Comparison of ENCODE assay signal across 24 cellular contexts in the genomic region with DNA sequence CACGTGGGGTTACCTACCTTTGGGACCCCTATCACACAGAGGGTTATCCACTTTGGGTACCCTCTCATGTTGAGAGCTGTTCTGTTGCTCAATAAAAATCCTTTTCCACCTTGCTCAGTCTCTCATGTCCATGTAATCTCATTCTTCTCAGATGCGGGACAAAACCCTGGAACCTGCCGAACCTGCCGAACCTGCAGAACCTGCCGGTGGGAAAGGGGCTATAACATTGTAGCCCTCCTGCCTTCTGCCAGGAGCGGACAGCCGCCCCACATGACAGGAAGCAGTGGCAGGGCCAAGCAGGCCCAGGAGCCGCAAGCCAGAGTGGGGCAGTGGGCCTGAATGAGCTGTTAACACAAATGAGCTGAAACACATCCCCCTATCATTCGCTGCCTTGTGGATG. TPM values are rescaled to one million over a fixed set of nuclear protein-coding genes. Genes with fewer than 3 reads are reported as not detected.
DNase-seq lines count a peak whose midpoint lies in the region; ATAC-seq, FAIRE-seq and TF ChIP-seq lines count a peak whose summit lies in the region.
"Had no signal": no experiment of that assay in that cellular context is flagged by ENCODE, and none has a peak within 500 bp of the region (broad histone marks: within the 10 kb centered on the region; RNA-seq: fewer than 3 reads in every experiment).

No MANE protein-coding gene starts in this region.

- no peak overlapping the region for H4K91ac ChIP-seq in H1 (replicated peaks; ENCODE audit: insufficient read length, low read length)

- H3K23ac ChIP-seq in H1 (ENCODE audit: insufficient read length): no peak overlapping the region

- CTCF ChIA-PET in activated CD4-positive, alpha-beta T cell treated with anti-CD3 and anti-CD28 coated beads for 36 hours (lab: Charles Lee): interaction anchor here (1.2 kb wide), 2 partner anchors 14 to 17 kb away, joined by 3 to 7 read pairs; no protein-coding TSS in a partner anchor
- CTCF ChIA-PET in H1 (lab: Charles Lee; ENCODE audit: partially characterized antibody) (interaction anchor here (1.0 to 1.2 kb wide), 3 partner anchors 14 to 178 kb away, joined by 3 to 4 read pairs (median 3); no protein-coding TSS in a partner anchor), SK-N-SH (lab: Yijun Ruan, JAX) (interaction anchor here (0.6 kb wide), 1 partner anchor 147 kb away, joined by 3 read pairs; no protein-coding TSS in a partner anchor)

- intact Hi-C loops in activated CD4-positive, alpha-beta T cell treated with anti-CD3 and anti-CD28 coated beads for 36 hours (cut with DNase I, micrococcal nuclease): no loop called here
- intact Hi-C loops in psoas muscle (cut with DNase I): no loop called here

- H3K23me2 ChIP-seq in H1 (ENCODE audit: low read depth, low read length): no peaks in the 10 kb centered on the region

- H3K79me2 ChIP-seq in H1 (ENCODE audit: control insufficient read depth in 1 of 2, insufficient read depth in 2 of 2, low read length in 2 of 2): peaks cover 3 to 92% of the 10 kb centered on the region in 2 experiments; a peak in 3 of 4 replicates
- H3K79me2 ChIP-seq in osteoblast (ENCODE audit: insufficient read depth, low read length): peaks cover 44% of the 10 kb centered on the region
- peaks cover 64% of the 10 kb centered on the region for H3K79me2 ChIP-seq in SK-N-SH (ENCODE audit: insufficient read depth)

- H3K4me2 ChIP-seq in BLaER1: no peak overlapping the region
- H3K4me2 ChIP-seq in H1 (ENCODE audit: insufficient read depth in 1 of 2, low read depth in 2 of 2, low read length in 2 of 2): no peak overlapping the region
- no peak overlapping the region for H3K4me2 ChIP-seq in osteoblast (ENCODE audit: insufficient read depth, low read length)
- no peak overlapping the region for H3K4me2 ChIP-seq in SK-N-SH
- H3K4me2 ChIP-seq: A549, GM23338 had no signal

- no peak for TF ChIP-seq POLR2A in H1 (IDR thresholded peaks at IDR 0.05; ENCODE audit: control extremely low read depth in 1 of 2, low read depth in 2 of 2, low read length in 2 of 2)

- no peak overlapping the region for H3K18ac ChIP-seq in H1 (ENCODE audit: extremely low read depth, low read length)

- H3K4me3 Mint-ChIP-seq in activated CD4-positive, alpha-beta T cell treated with anti-CD3 and anti-CD28 coated beads for 36 hours: no peak overlapping the region
- H3K4me3 Mint-ChIP-seq: CD14-positive monocyte; CD4-positive, alpha-beta memory T cell; GM23338; HFFc6 had no signal

- H4K5ac ChIP-seq in H1 (ENCODE audit: insufficient read length, low read depth, low read length): no peak overlapping the region

- no peak overlapping the region for H2BK120ac ChIP-seq in H1 (replicated peaks; ENCODE audit: low read depth, low read length)

- no peak for FAIRE-seq in H1 (lab: Jason Lieb, UNC)
- FAIRE-seq: A549, GM12878, HTR-8/SVneo had no signal

- H2AFZ ChIP-seq in H1 (ENCODE audit: low read length): no peak overlapping the region
- no peak overlapping the region for H2AFZ ChIP-seq in osteoblast (ENCODE audit: low read length)
- H2AFZ ChIP-seq in SK-N-SH (ENCODE audit: low read depth): no peak overlapping the region
- H2AFZ ChIP-seq: GM23338 had no signal

- peaks cover 66% of the 10 kb centered on the region for H3K4me1 Mint-ChIP-seq in activated CD4-positive, alpha-beta T cell treated with anti-CD3 and anti-CD28 coated beads for 36 hours

- no peak for DNase-seq in activated CD4-positive, alpha-beta T cell treated with anti-CD3 and anti-CD28 coated beads for 36 hours
- DNase-seq in activated CD4-positive, alpha-beta T cell treated with anti-CD3 and anti-CD28 coated beads for 1 hour: no peak
- DNase-seq in H1 (ENCODE audit: low read depth in 1 of 2, low spot score in 2 of 2): no peak
- DNase-seq in osteoblast (ENCODE audit: insufficient read length, low spot score, missing footprints): peak; percentile 21
- no peak for DNase-seq in SK-N-SH
- no peak for DNase-seq in stimulated activated CD4-positive, alpha-beta T cell treated with anti-CD3 and anti-CD28 coated beads, Interleukin-4, amount 100 ng/mL, for 24 hours
- DNase-seq in psoas muscle: no peak
- DNase-seq: AML-193; CD4-positive, alpha-beta memory T cell; DMS 273 treated with DMSO at 0.1 percent for 48 hours; DMS53; DND-41; EL; H7; HFFc6; IMR-90 had no signal

- no peak for ATAC-seq in activated CD4-positive, alpha-beta T cell treated with anti-CD3 and anti-CD28 coated beads for 36 hours
- no peak for ATAC-seq in psoas muscle
- ATAC-seq: A549, GM12878, GM23338, HCT116 had no signal

- H3K36me3 ChIP-seq in BLaER1 (peaks cover 100% of the 10 kb centered on the region), H1 (ENCODE audit: control insufficient read depth in 2 of 4, insufficient read depth in 4 of 4, low read length in 3 of 4) (peaks cover 0 to 42% (median 7%) of the 10 kb centered on the region in 4 experiments; a peak in 6 of 8 replicates), osteoblast (ENCODE audit: insufficient read depth, low read length) (peaks cover 15% of the 10 kb centered on the region), SK-N-SH (replicated peaks in 1 of 2; ENCODE audit: control insufficient read depth in 1 of 2, insufficient read depth in 2 of 2, low read length in 1 of 2) (peaks cover 43 to 50% of the 10 kb centered on the region in 2 experiments), psoas muscle (ENCODE audit: insufficient read depth in 1 of 2, low read depth in 1 of 2) (peaks cover 4 to 8% of the 10 kb centered on the region in 2 donors)

- H2BK5ac ChIP-seq in H1 (ENCODE audit: low read depth, low read length): no peak overlapping the region

- no peak overlapping the region for H3K4ac ChIP-seq in H1 (replicated peaks; ENCODE audit: insufficient read length, low read depth, low read length)

- H3K9me3 Mint-ChIP-seq in activated CD4-positive, alpha-beta T cell treated with anti-CD3 and anti-CD28 coated beads for 36 hours (ENCODE audit: low read depth): peaks cover 18% of the 10 kb centered on the region

- POLR2A ChIA-PET in activated CD4-positive, alpha-beta T cell treated with anti-CD3 and anti-CD28 coated beads for 36 hours (lab: Charles Lee): interaction anchor here (0.9 to 1.0 kb wide), 2 partner anchors 15 to 21 kb away, joined by 3 to 5 read pairs; no protein-coding TSS in a partner anchor
- POLR2A ChIA-PET in H1 (lab: Charles Lee; ENCODE audit: partially characterized antibody): no interaction called here
- POLR2A ChIA-PET in SK-N-SH (lab: Yijun Ruan, JAX): no interaction called here

- no peaks in the 10 kb centered on the region for H3K27me3 ChIP-seq in BLaER1
- no peaks in the 10 kb centered on the region for H3K27me3 ChIP-seq in H1 (replicated peaks in 1 of 4; ENCODE audit: control insufficient read depth in 3 of 4, extremely low read depth in 1 of 4, insufficient read depth in 3 of 4, low read length in 3 of 4)
- H3K27me3 ChIP-seq in osteoblast (ENCODE audit: insufficient read depth, low read length): no peaks in the 10 kb centered on the region
- H3K27me3 ChIP-seq in SK-N-SH (ENCODE audit: insufficient read depth): no peaks in the 10 kb centered on the region
- no peaks in the 10 kb centered on the region for H3K27me3 ChIP-seq in psoas muscle (ENCODE audit: insufficient read depth in 3 of 3, low read length in 2 of 3)

- no peak overlapping the region for H3K27ac ChIP-seq in BLaER1
- H3K27ac ChIP-seq in H1 (ENCODE audit: low read depth, low read length): 0 out of 2 replicates have a peak overlapping the region, but pooled peaks have one; percentile 33
- no peak overlapping the region for H3K27ac ChIP-seq in osteoblast (ENCODE audit: low read depth, low read length)
- H3K27ac ChIP-seq in SK-N-SH (ENCODE audit: low read depth in 2 of 2, low read length in 1 of 2): no peak overlapping the region
- no peak overlapping the region for H3K27ac ChIP-seq in psoas muscle
- H3K27ac ChIP-seq: 22Rv1, A549 had no signal

- no peak for TF ChIP-seq EP300 in H1 (IDR thresholded peaks at IDR 0.05; ENCODE audit: borderline replicate concordance in 1 of 2, low read depth in 2 of 2, low read length in 2 of 2)
- TF ChIP-seq EP300 in SK-N-SH (IDR thresholded peaks at IDR 0.05; ENCODE audit: borderline replicate concordance in 1 of 2, low read depth in 1 of 2, low read length in 1 of 2): no peak

- H3K9me2 ChIP-seq in SK-N-SH: no peaks in the 10 kb centered on the region

- peaks cover 73% of the 10 kb centered on the region for H3K36me3 Mint-ChIP-seq in activated CD4-positive, alpha-beta T cell treated with anti-CD3 and anti-CD28 coated beads for 36 hours (ENCODE audit: low read depth)

- no peak for TF ChIP-seq RAD21 in H1 (IDR thresholded peaks at IDR 0.05 in 1 of 2, conservative IDR thresholded peaks at IDR 0.05 in 1 of 2; ENCODE audit: low read depth in 2 of 2, low read length in 2 of 2)
- TF ChIP-seq RAD21 in SK-N-SH (IDR thresholded peaks at IDR 0.05; ENCODE audit: low read length): no peak

- H3K14ac ChIP-seq in H1 (ENCODE audit: insufficient read length): no peak overlapping the region

- H3K79me1 ChIP-seq in H1 (ENCODE audit: low read depth, low read length): peaks cover 9% of the 10 kb centered on the region; the same call in 1 of the 2 replicates

- H3K4me3 ChIP-seq in BLaER1 (peak overlapping the region; percentile 24; the same call in 1 of the 2 replicates), H1 (ENCODE audit: extremely low read depth in 1 of 4, insufficient read depth in 2 of 4, low read depth in 3 of 4, low read length in 4 of 4) (no peak overlapping the region), osteoblast (ENCODE audit: insufficient read depth, low read length) (no peak overlapping the region), SK-N-SH (ENCODE audit: low read depth in 2 of 2, low read length in 1 of 2) (no peak overlapping the region; a peak in 1 of 4 replicates), psoas muscle (no peak overlapping the region)
- H3K4me3 ChIP-seq: A549, GM12878, GM23338 had no signal

- H4K20me1 ChIP-seq in BLaER1: peaks cover 28% of the 10 kb centered on the region
- peaks cover 3 to 11% of the 10 kb centered on the region in 2 experiments for H4K20me1 ChIP-seq in H1 (replicated peaks in 1 of 2; ENCODE audit: control insufficient read depth in 1 of 2, insufficient read depth in 2 of 2, low read length in 2 of 2)
- H4K20me1 ChIP-seq in osteoblast (ENCODE audit: insufficient read depth, low read length): peaks cover 3% of the 10 kb centered on the region
- H4K20me1 ChIP-seq in SK-N-SH (ENCODE audit: insufficient read depth): no peaks in the 10 kb centered on the region

- no peak overlapping the region for H3K56ac ChIP-seq in H1 (replicated peaks; ENCODE audit: insufficient read length, low read depth, low read length)

- peaks cover 6% of the 10 kb centered on the region; the same call in 1 of the 2 replicates for H3K4me1 ChIP-seq in BLaER1
- peaks cover 0 to 9% (median 2%) of the 10 kb centered on the region in 4 experiments; a peak in 2 of 7 replicates for H3K4me1 ChIP-seq in H1 (replicated peaks in 1 of 4; ENCODE audit: control insufficient read depth in 3 of 4, insufficient read depth in 4 of 4, low read length in 3 of 4)
- peaks cover 11% of the 10 kb centered on the region for H3K4me1 ChIP-seq in osteoblast (ENCODE audit: insufficient read depth, low read length)
- no peaks in the 10 kb centered on the region for H3K4me1 ChIP-seq in SK-N-SH (ENCODE audit: control insufficient read depth in 1 of 2, insufficient read depth in 2 of 2, low read depth in 1 of 2, low read length in 1 of 2)
- H3K4me1 ChIP-seq in psoas muscle: no peaks in the 10 kb centered on the region
- H3K4me1 ChIP-seq: A549 had no signal

- WGBS in H1 (ENCODE audit: extremely low coverage in 1 of 2, insufficient coverage in 1 of 2, insufficient read length in 1 of 2, insufficient replicate concordance in 2 of 2, low coverage in 1 of 2, low lambda C conversion rate in 2 of 2, missing lambda C conversion rate in 1 of 2), 2 experiments: 84% methylated on average over 9 of the region's 9 CpGs; no CpG with 5 or more reads in 1 of the 2 experiments
- WGBS in SK-N-SH (ENCODE audit: low lambda C conversion rate): 96% methylated on average over 9 of the region's 9 CpGs
- WGBS in psoas muscle, 3 donors: 95 to 99% (median 98%) methylated on average over 9 of the region's 9 CpGs

- no peaks in the 10 kb centered on the region for H3F3A ChIP-seq in SK-N-SH (replicated peaks; ENCODE audit: insufficient read depth)

- no peak overlapping the region for H2BK15ac ChIP-seq in H1 (ENCODE audit: low read length)

- H3K27ac Mint-ChIP-seq in activated CD4-positive, alpha-beta T cell treated with anti-CD3 and anti-CD28 coated beads for 36 hours: peak overlapping the region; percentile 58
- H3K27ac Mint-ChIP-seq: GM23338, HFFc6 had no signal

- H2AK5ac ChIP-seq in H1 (ENCODE audit: low read depth, low read length): no peak overlapping the region

- H2BK12ac ChIP-seq in H1 (ENCODE audit: low read depth, low read length): no peak overlapping the region

- H3K27me3 Mint-ChIP-seq in activated CD4-positive, alpha-beta T cell treated with anti-CD3 and anti-CD28 coated beads for 36 hours: no peaks in the 10 kb centered on the region
- H3K27me3 Mint-ChIP-seq: CD4-positive, alpha-beta memory T cell had no signal

- no peak overlapping the region for H2BK20ac ChIP-seq in H1 (ENCODE audit: low read length)

- H3K9ac ChIP-seq in BLaER1: no peak overlapping the region
- H3K9ac ChIP-seq in H1 (replicated peaks in 1 of 4; ENCODE audit: extremely low read depth in 1 of 4, low read depth in 3 of 4, low read length in 3 of 4): no peak overlapping the region
- no peak overlapping the region for H3K9ac ChIP-seq in SK-N-SH

- H4K8ac ChIP-seq in H1 (ENCODE audit: extremely low read depth, insufficient read depth, low read length): no peak overlapping the region

- H3K9me3 ChIP-seq in BLaER1 (peaks cover 66% of the 10 kb centered on the region), H1 (ENCODE audit: insufficient read depth in 2 of 2, low read depth in 1 of 2, low read length in 1 of 2) (no peaks in the 10 kb centered on the region), osteoblast (ENCODE audit: low read depth, low read length) (peaks cover 2% of the 10 kb centered on the region), SK-N-SH (peaks cover 16% of the 10 kb centered on the region; the same call in 1 of the 2 replicates), psoas muscle (no peaks in the 10 kb centered on the region)
- H3K9me3 ChIP-seq: A549 had no signal

- no peak for TF ChIP-seq CTCF in H1 (IDR thresholded peaks at IDR 0.05; ENCODE audit: control extremely low read depth in 1 of 3, insufficient read depth in 1 of 3, low read depth in 1 of 3, low read length in 3 of 3)
- no peak for TF ChIP-seq CTCF in osteoblast (IDR thresholded peaks at IDR 0.05; ENCODE audit: extremely low read depth, low read depth, low read length)
- TF ChIP-seq CTCF in SK-N-SH (IDR thresholded peaks at IDR 0.05): no peak
- TF ChIP-seq CTCF in psoas muscle (IDR thresholded peaks at IDR 0.05): no peak

RNA-seq across cellular contexts. Expression of gene NPAT, which starts 18.1 kb away (rescaled TPM):
- total RNA-seq in activated CD4-positive, alpha-beta T cell treated with anti-CD3 and anti-CD28 coated beads for 36 hours: 10 to 100 TPM; 28.4 to 45.2 TPM
- total RNA-seq in H1 (2021; fragmentation: NEBNext Ultra II Directional; extraction: Animal tissue kit (Norgen Biotek cat#: 25700)): 19.6 and 23.4 TPM in 2 replicates
- polyA plus RNA-seq in H1 (2011; rRNA removed): 2.9 and 4.6 TPM in 2 replicates
- polyA plus RNA-seq in H1 (2011; cell fraction: cytosol; rRNA removed): 5.1 TPM
- polyA plus RNA-seq in H1 (2011; cell fraction: nucleus; rRNA removed): 4.8 TPM
- polyA plus RNA-seq in H1 (2012, experiment 1 of 2): 5.2 to 10.8 TPM (median 6.2 TPM) in 4 replicates
- 0.41 TPM for polyA plus RNA-seq in H1 (2012, experiment 2 of 2)
- 13.5 TPM for polyA plus RNA-seq in H1 (2013, experiment 1 of 2)
- polyA plus RNA-seq in H1 (2013, experiment 2 of 2): 14.0 TPM
- 28.7 and 48.6 TPM in 2 replicates for polyA minus RNA-seq in H1 (2011; rRNA and poly(A)+ RNA removed)
- 13.4 TPM for polyA minus RNA-seq in H1 (2011; cell fraction: cytosol; rRNA and poly(A)+ RNA removed)
- 51.1 TPM for polyA minus RNA-seq in H1 (2011; cell fraction: nucleus; rRNA and poly(A)+ RNA removed)
- 16.6 and 20.9 TPM in 2 replicates for total RNA-seq in osteoblast
- 2.1 and 3.0 TPM in 2 replicates for polyA plus RNA-seq in SK-N-SH (2012; rRNA removed)
- 3.0 and 3.2 TPM in 2 replicates for polyA plus RNA-seq in SK-N-SH (2012; cell fraction: cytosol; rRNA removed)
- polyA plus RNA-seq in SK-N-SH (2012; cell fraction: nucleus; rRNA removed): 2.3 and 4.5 TPM in 2 replicates
- total RNA-seq in psoas muscle: 1 to 10 TPM; 5.1 to 6.9 (median 6.5) TPM
- 1 to 10 TPM; 2.0 to 4.8 (median 3.8) TPM for polyA plus RNA-seq in psoas muscle

RNA-seq across cellular contexts. Expression of gene ATM, which starts 18.5 kb away (rescaled TPM):
- 10 to 100 TPM; 32.8 to 36.1 TPM for total RNA-seq in activated CD4-positive, alpha-beta T cell treated with anti-CD3 and anti-CD28 coated beads for 36 hours
- 53.4 and 55.4 TPM in 2 replicates for total RNA-seq in H1 (2021; fragmentation: NEBNext Ultra II Directional; extraction: Animal tissue kit (Norgen Biotek cat#: 25700))
- 11.0 and 14.9 TPM in 2 replicates for polyA plus RNA-seq in H1 (2011; rRNA removed)
- polyA plus RNA-seq in H1 (2011; cell fraction: cytosol; rRNA removed): 27.2 TPM
- 18.5 TPM for polyA plus RNA-seq in H1 (2011; cell fraction: nucleus; rRNA removed)
- 12.4 to 32.5 TPM (median 19.0 TPM) in 4 replicates for polyA plus RNA-seq in H1 (2012, experiment 1 of 2)
- polyA plus RNA-seq in H1 (2012, experiment 2 of 2): 2.6 TPM
- 20.6 TPM for polyA plus RNA-seq in H1 (2013, experiment 1 of 2)
- 18.1 TPM for polyA plus RNA-seq in H1 (2013, experiment 2 of 2)
- polyA minus RNA-seq in H1 (2011; rRNA and poly(A)+ RNA removed): 43.2 and 60.7 TPM in 2 replicates
- polyA minus RNA-seq in H1 (2011; cell fraction: cytosol; rRNA and poly(A)+ RNA removed): 22.6 TPM
- polyA minus RNA-seq in H1 (2011; cell fraction: nucleus; rRNA and poly(A)+ RNA removed): 192 TPM
- total RNA-seq in osteoblast: 120 and 172 TPM in 2 replicates
- polyA plus RNA-seq in SK-N-SH (2012; rRNA removed): 14.1 and 20.4 TPM in 2 replicates
- 17.3 and 22.7 TPM in 2 replicates for polyA plus RNA-seq in SK-N-SH (2012; cell fraction: cytosol; rRNA removed)
- polyA plus RNA-seq in SK-N-SH (2012; cell fraction: nucleus; rRNA removed): 24.4 and 55.9 TPM in 2 replicates
- total RNA-seq in psoas muscle: 10 to 100 TPM; 14.9 to 22.7 (median 17.2) TPM
- polyA plus RNA-seq in psoas muscle: 1 to 10 TPM; 5.6 to 8.3 (median 7.0) TPM
